In genomic region chr1:975896-976683, GRCh38 we compare ENCODE assay signal across 9 cellular contexts. TPM values are rescaled to one million over a fixed set of nuclear protein-coding genes. Genes with fewer than 3 reads are reported as not detected.
DNase-seq lines count a peak whose midpoint lies in the region; ATAC-seq, FAIRE-seq and TF ChIP-seq lines count a peak whose summit lies in the region.
"Had no signal": no experiment of that assay in that cellular context is flagged by ENCODE, and none has a peak within 500 bp of the region (broad histone marks: within the 10 kb centered on the region; RNA-seq: fewer than 3 reads in every experiment).

No MANE protein-coding gene starts in this region.

- H3K9ac ChIP-seq in endothelial cell of umbilical vein (replicated peaks; ENCODE audit: extremely low read depth, insufficient read depth, low read length), result no peak overlapping the region

- H3K27ac ChIP-seq in endothelial cell of umbilical vein (ENCODE audit: insufficient read depth, low read depth, low read length) (no peak overlapping the region), upper lobe of right lung (no peak overlapping the region)

- POLR2A ChIA-PET in Caco-2 (lab: Charles Lee), result interaction anchor here (0.7 to 0.8 kb wide), 2 partner anchors 9 to 30 kb away, joined by 3 to 4 read pairs; partner anchors contain the start of gene PLEKHN1
- POLR2A ChIA-PET in activated CD4-positive, alpha-beta T cell treated with anti-CD3 and anti-CD28 coated beads, Interleukin-2, amount 10 ng/mL, durations not matched to agents 7 days and 5 days (lab: Charles Lee), result interaction anchor here (0.8 kb wide), 1 partner anchor 197 kb away, joined by 3 read pairs; no protein-coding TSS in a partner anchor
- POLR2A ChIA-PET in endothelial cell of umbilical vein (lab: Charles Lee), result no interaction called here

- ATAC-seq in GM21619 (IDR thresholded peaks at IDR 0.05; ENCODE audit: unreplicated experiment), result peak; percentile 56
- ATAC-seq in upper lobe of right lung, result peak; percentile 75
- no peak for ATAC-seq in GM21390 (IDR thresholded peaks at IDR 0.05; ENCODE audit: unreplicated experiment)

- no peak for TF ChIP-seq POLR2A in endothelial cell of umbilical vein (IDR thresholded peaks at IDR 0.05; ENCODE audit: low read depth, low read length)

- intact Hi-C loops in Caco-2 (cut with micrococcal nuclease; ENCODE audit: unreplicated experiment) (no loop called here), endothelial cell of umbilical vein (cut with micrococcal nuclease) (loop anchor here (1.0 kb wide), 1 partner anchor 72 kb away; no protein-coding TSS in a partner anchor), upper lobe of right lung (cut with DNase I) (no loop called here)

- H3K27me3 Mint-ChIP-seq in Caco-2 (ENCODE audit: insufficient read depth, unreplicated experiment) (no peaks in the 10 kb centered on the region), nephron progenitor cell (ENCODE audit: low read depth, poor library complexity) (peaks cover 54% of the 10 kb centered on the region)
- peaks cover 4% of the 10 kb centered on the region for H3K27me3 Mint-ChIP-seq in activated CD4-positive, alpha-beta T cell treated with anti-CD3 and anti-CD28 coated beads, Interleukin-2, amount 10 ng/mL, durations not matched to agents 7 days and 5 days

- no peak overlapping the region for H3K4me2 ChIP-seq in endothelial cell of umbilical vein (ENCODE audit: insufficient read depth, low read length)

- peaks cover 11% of the 10 kb centered on the region for H3K4me1 Mint-ChIP-seq in Caco-2 (ENCODE audit: low read depth, unreplicated experiment)
- peaks cover 6% of the 10 kb centered on the region for H3K4me1 Mint-ChIP-seq in activated CD4-positive, alpha-beta T cell treated with anti-CD3 and anti-CD28 coated beads, Interleukin-2, amount 10 ng/mL, durations not matched to agents 7 days and 5 days
- peaks cover 12% of the 10 kb centered on the region for H3K4me1 Mint-ChIP-seq in nephron progenitor cell

- H3K36me3 ChIP-seq in Caco-2 (ENCODE audit: control insufficient read depth, insufficient read depth, low read length) (no peaks in the 10 kb centered on the region), endothelial cell of umbilical vein (ENCODE audit: control insufficient read depth in 2 of 2, extremely low read depth in 1 of 2, insufficient read depth in 2 of 2, low read length in 2 of 2) (no peaks in the 10 kb centered on the region), upper lobe of right lung (no peaks in the 10 kb centered on the region)

- H3K4me3 ChIP-seq in Caco-2 (ENCODE audit: low read depth, low read length) (peak overlapping the region; percentile 48), endothelial cell of umbilical vein (replicated peaks in 1 of 3; ENCODE audit: insufficient read depth in 1 of 3, low read depth in 1 of 3, low read length in 3 of 3) (no peak overlapping the region), upper lobe of right lung (peak overlapping the region; percentile 39)

- H3K9me3 Mint-ChIP-seq in Caco-2 (ENCODE audit: unreplicated experiment) (no peaks in the 10 kb centered on the region), nephron progenitor cell (peaks cover 6% of the 10 kb centered on the region)
- peaks cover 4% of the 10 kb centered on the region for H3K9me3 Mint-ChIP-seq in activated CD4-positive, alpha-beta T cell treated with anti-CD3 and anti-CD28 coated beads, Interleukin-2, amount 10 ng/mL, durations not matched to agents 7 days and 5 days

- H3K4me1 ChIP-seq in Caco-2, result peaks cover 5% of the 10 kb centered on the region; the same call in 1 of the 2 replicates
- no peaks in the 10 kb centered on the region for H3K4me1 ChIP-seq in endothelial cell of umbilical vein (ENCODE audit: control insufficient read depth, extremely low read depth, insufficient read depth, low read length)
- H3K4me1 ChIP-seq in upper lobe of right lung, result peaks cover 7% of the 10 kb centered on the region

- no TSS peak for BruUV-seq in Caco-2 (replicated peaks; lab: Mats Ljungman, UMichigan)
- no TSS peak for BruUV-seq in endothelial cell of umbilical vein (replicated peaks; lab: Mats Ljungman, UMichigan)

- H3K27me3 ChIP-seq in Caco-2 (replicated peaks; ENCODE audit: control insufficient read depth, insufficient read depth, low read length), result no peaks in the 10 kb centered on the region
- H3K27me3 ChIP-seq in endothelial cell of umbilical vein (ENCODE audit: control insufficient read depth in 2 of 2, insufficient read depth in 2 of 2, low read length in 2 of 2), result no peaks in the 10 kb centered on the region
- peaks cover 32% of the 10 kb centered on the region for H3K27me3 ChIP-seq in upper lobe of right lung

- no peaks in the 10 kb centered on the region for H4K20me1 ChIP-seq in endothelial cell of umbilical vein (replicated peaks; ENCODE audit: control insufficient read depth, extremely low read depth, insufficient read depth, low read length)

- DNase-seq in Caco-2, result peak; percentile 82 to 87
- peak; percentile 41 for DNase-seq in NCI-H446 treated with DMSO at 0.1 percent for 48 hours (lab: John Stamatoyannopoulos, UW)
- peak; percentile 74 for DNase-seq in activated CD4-positive, alpha-beta T cell treated with anti-CD3 and anti-CD28 coated beads, Interleukin-2, amount 10 ng/mL, durations not matched to agents 7 days and 5 days
- no peak for DNase-seq in endothelial cell of umbilical vein (ENCODE audit: low read depth, low spot score)
- peak; percentile 80 for DNase-seq in nephron progenitor cell
- peak; percentile 84 for DNase-seq in upper lobe of right lung

- H3K9me3 ChIP-seq in Caco-2, result no peaks in the 10 kb centered on the region
- H3K9me3 ChIP-seq in endothelial cell of umbilical vein (replicated peaks; ENCODE audit: control insufficient read depth, insufficient read depth, low read length), result no peaks in the 10 kb centered on the region
- H3K9me3 ChIP-seq in upper lobe of right lung, result no peaks in the 10 kb centered on the region

- peak overlapping the region; percentile 67 for H3K4me3 Mint-ChIP-seq in Caco-2 (ENCODE audit: unreplicated experiment)
- no peak overlapping the region for H3K4me3 Mint-ChIP-seq in activated CD4-positive, alpha-beta T cell treated with anti-CD3 and anti-CD28 coated beads, Interleukin-2, amount 10 ng/mL, durations not matched to agents 7 days and 5 days
- H3K4me3 Mint-ChIP-seq in nephron progenitor cell, result no peak overlapping the region

- H3K9me1 ChIP-seq in endothelial cell of umbilical vein (replicated peaks; ENCODE audit: control insufficient read depth, extremely low read depth, insufficient read depth, low read length), result no peaks in the 10 kb centered on the region

- FAIRE-seq in endothelial cell of umbilical vein (lab: Jason Lieb, UNC), result no peak
- FAIRE-seq: TTC549 had no signal

- no peak overlapping the region for H2AFZ ChIP-seq in endothelial cell of umbilical vein (ENCODE audit: low read depth, low read length)

- H3K36me3 Mint-ChIP-seq in Caco-2 (ENCODE audit: insufficient read depth, unreplicated experiment) (peaks cover 9% of the 10 kb centered on the region), nephron progenitor cell (ENCODE audit: low read depth) (peaks cover 4% of the 10 kb centered on the region)
- peaks cover 3% of the 10 kb centered on the region for H3K36me3 Mint-ChIP-seq in activated CD4-positive, alpha-beta T cell treated with anti-CD3 and anti-CD28 coated beads, Interleukin-2, amount 10 ng/mL, durations not matched to agents 7 days and 5 days (ENCODE audit: low read depth)

- H3K27ac Mint-ChIP-seq in Caco-2 (ENCODE audit: unreplicated experiment), result peak overlapping the region; percentile 4
- H3K27ac Mint-ChIP-seq in activated CD4-positive, alpha-beta T cell treated with anti-CD3 and anti-CD28 coated beads, Interleukin-2, amount 10 ng/mL, durations not matched to agents 7 days and 5 days, result peak overlapping the region; percentile 12
- no peak overlapping the region for H3K27ac Mint-ChIP-seq in nephron progenitor cell

- dilution Hi-C loops in endothelial cell of umbilical vein (cut with MboI; ENCODE audit: extremely low pct_ligation_motif_present, low sequenced_read_pairs), result no loop called here

- TF ChIP-seq CTCF in Caco-2 (IDR thresholded peaks at IDR 0.05; ENCODE audit: insufficient read depth in 1 of 2, low read depth in 1 of 2, low read length in 1 of 2, severe bottlenecking in 1 of 2, unreplicated experiment in 1 of 2) (peak; percentile 45 to 48), endothelial cell of umbilical vein (IDR thresholded peaks at IDR 0.05; ENCODE audit: extremely low read depth in 1 of 2, insufficient read depth in 1 of 2, low read depth in 1 of 2, low read length in 2 of 2) (peak; percentile 17 to 54), nephron progenitor cell (IDR thresholded peaks at IDR 0.05) (peak; percentile 55), upper lobe of right lung (IDR thresholded peaks at IDR 0.05) (peak; percentile 54)

- no peaks in the 10 kb centered on the region for H3K79me2 ChIP-seq in endothelial cell of umbilical vein (ENCODE audit: control insufficient read depth, insufficient read depth, low read length)

- CTCF ChIA-PET in Caco-2 (lab: Charles Lee), result interaction anchor here (0.5 to 1.5 kb wide), 3 partner anchors 9 to 62 kb away, joined by 3 to 8 read pairs (median 5); partner anchors contain the start of gene PLEKHN1
- CTCF ChIA-PET in activated CD4-positive, alpha-beta T cell treated with anti-CD3 and anti-CD28 coated beads, Interleukin-2, amount 10 ng/mL, durations not matched to agents 7 days and 5 days (lab: Charles Lee), result interaction anchor here (0.7 to 1.7 kb wide), 10 partner anchors 8 to 121 kb away, joined by 3 to 5 read pairs (median 4); partner anchors contain the start of genes HES4 and NOC2L
- CTCF ChIA-PET in endothelial cell of umbilical vein (lab: Charles Lee), result interaction anchor here (0.7 to 1.5 kb wide), 6 partner anchors 9 to 316 kb away, joined by 3 to 5 read pairs (median 4); partner anchors contain the start of gene PLEKHN1

RNA-seq across cellular contexts. Expression of gene PERM1, which starts 5.8 kb away (rescaled TPM):
- total RNA-seq in Caco-2 (2022) (0.18 and 0.65 TPM in 2 replicates), endothelial cell of umbilical vein (not detected in 2 replicates), upper lobe of right lung (0.35 TPM)
- not detected for total RNA-seq in activated CD4-positive, alpha-beta T cell treated with anti-CD3 and anti-CD28 coated beads, Interleukin-2, amount 10 ng/mL, durations not matched to agents 7 days and 5 days
- polyA plus RNA-seq in endothelial cell of umbilical vein, result not detected in 2 replicates
- polyA plus RNA-seq in endothelial cell of umbilical vein (2011; cell fraction: cytosol; rRNA removed), result not detected in 2 replicates
- not detected in 2 replicates for polyA plus RNA-seq in endothelial cell of umbilical vein (2011; cell fraction: nucleus; rRNA removed)
- 0.46 and 0.52 TPM in 2 replicates for polyA plus RNA-seq in endothelial cell of umbilical vein (2012)
- polyA minus RNA-seq in endothelial cell of umbilical vein, result 0.13 TPM in 1 of 2 replicates, not detected in the other
- polyA minus RNA-seq in endothelial cell of umbilical vein (2011; cell fraction: cytosol; rRNA and poly(A)+ RNA removed), result not detected
- not detected in 2 replicates for polyA minus RNA-seq in endothelial cell of umbilical vein (2011; cell fraction: nucleus; rRNA and poly(A)+ RNA removed)

RNA-seq across cellular contexts. Expression of gene PLEKHN1, which starts 9.8 kb away (rescaled TPM):
- total RNA-seq in Caco-2 (2022) (3.1 and 4.0 TPM in 2 replicates), endothelial cell of umbilical vein (0.48 and 0.88 TPM in 2 replicates), upper lobe of right lung (2.1 TPM)
- 1 to 10 TPM; 3.2 TPM for total RNA-seq in activated CD4-positive, alpha-beta T cell treated with anti-CD3 and anti-CD28 coated beads, Interleukin-2, amount 10 ng/mL, durations not matched to agents 7 days and 5 days
- polyA plus RNA-seq in endothelial cell of umbilical vein, result 0.29 and 0.35 TPM in 2 replicates
- 0.13 and 0.14 TPM in 2 replicates for polyA plus RNA-seq in endothelial cell of umbilical vein (2011; cell fraction: cytosol; rRNA removed)
- 1.0 and 1.3 TPM in 2 replicates for polyA plus RNA-seq in endothelial cell of umbilical vein (2011; cell fraction: nucleus; rRNA removed)
- 0.72 and 1.6 TPM in 2 replicates for polyA plus RNA-seq in endothelial cell of umbilical vein (2012)
- polyA minus RNA-seq in endothelial cell of umbilical vein, result 0.27 TPM in 1 of 2 replicates, not detected in the other
- 0.51 TPM for polyA minus RNA-seq in endothelial cell of umbilical vein (2011; cell fraction: cytosol; rRNA and poly(A)+ RNA removed)
- 0.48 TPM in 1 of 2 replicates, not detected in the other for polyA minus RNA-seq in endothelial cell of umbilical vein (2011; cell fraction: nucleus; rRNA and poly(A)+ RNA removed)

RNA-seq across cellular contexts. Expression of gene KLHL17, which starts 15.7 kb away (rescaled TPM):
- total RNA-seq in Caco-2 (2022) (33.1 and 34.4 TPM in 2 replicates), endothelial cell of umbilical vein (28.6 and 30.1 TPM in 2 replicates), upper lobe of right lung (17.0 TPM)
- 10 to 100 TPM; 23.6 to 27.1 TPM for total RNA-seq in activated CD4-positive, alpha-beta T cell treated with anti-CD3 and anti-CD28 coated beads, Interleukin-2, amount 10 ng/mL, durations not matched to agents 7 days and 5 days
- polyA plus RNA-seq in endothelial cell of umbilical vein, result 27.0 and 39.9 TPM in 2 replicates
- 4.6 and 7.5 TPM in 2 replicates for polyA plus RNA-seq in endothelial cell of umbilical vein (2011; cell fraction: cytosol; rRNA removed)
- polyA plus RNA-seq in endothelial cell of umbilical vein (2011; cell fraction: nucleus; rRNA removed), result 234 and 278 TPM in 2 replicates
- 13.4 and 19.9 TPM in 2 replicates for polyA plus RNA-seq in endothelial cell of umbilical vein (2012)
- 5.7 and 14.3 TPM in 2 replicates for polyA minus RNA-seq in endothelial cell of umbilical vein
- polyA minus RNA-seq in endothelial cell of umbilical vein (2011; cell fraction: cytosol; rRNA and poly(A)+ RNA removed), result 7.4 TPM
- polyA minus RNA-seq in endothelial cell of umbilical vein (2011; cell fraction: nucleus; rRNA and poly(A)+ RNA removed), result 21.7 and 35.5 TPM in 2 replicates

RNA-seq across cellular contexts. Expression of gene NOC2L, which starts 17.0 kb away (rescaled TPM):
- total RNA-seq in Caco-2 (2022) (93.4 and 94.1 TPM in 2 replicates), endothelial cell of umbilical vein (87.9 and 88.6 TPM in 2 replicates), upper lobe of right lung (54.5 TPM)
- total RNA-seq in activated CD4-positive, alpha-beta T cell treated with anti-CD3 and anti-CD28 coated beads, Interleukin-2, amount 10 ng/mL, durations not matched to agents 7 days and 5 days, result 10 to 100 TPM; 60.5 to 71.8 TPM
- polyA plus RNA-seq in endothelial cell of umbilical vein, result 50.7 and 55.3 TPM in 2 replicates
- 46.6 and 47.6 TPM in 2 replicates for polyA plus RNA-seq in endothelial cell of umbilical vein (2011; cell fraction: cytosol; rRNA removed)
- 70.2 and 76.7 TPM in 2 replicates for polyA plus RNA-seq in endothelial cell of umbilical vein (2011; cell fraction: nucleus; rRNA removed)
- polyA plus RNA-seq in endothelial cell of umbilical vein (2012), result 51.8 and 64.1 TPM in 2 replicates
- 44.7 and 56.9 TPM in 2 replicates for polyA minus RNA-seq in endothelial cell of umbilical vein
- polyA minus RNA-seq in endothelial cell of umbilical vein (2011; cell fraction: cytosol; rRNA and poly(A)+ RNA removed), result 112 TPM
- polyA minus RNA-seq in endothelial cell of umbilical vein (2011; cell fraction: nucleus; rRNA and poly(A)+ RNA removed), result 16.9 and 22.7 TPM in 2 replicates

RNA-seq across cellular contexts. Expression of gene HES4, which starts 23.8 kb away (rescaled TPM):
- total RNA-seq in Caco-2 (2022) (45.5 and 53.8 TPM in 2 replicates), endothelial cell of umbilical vein (32.0 and 37.6 TPM in 2 replicates), upper lobe of right lung (26.8 TPM)
- under 1 TPM; 0.42 to 0.46 TPM for total RNA-seq in activated CD4-positive, alpha-beta T cell treated with anti-CD3 and anti-CD28 coated beads, Interleukin-2, amount 10 ng/mL, durations not matched to agents 7 days and 5 days
- polyA plus RNA-seq in endothelial cell of umbilical vein, result 30.5 and 50.6 TPM in 2 replicates
- 6.8 and 11.8 TPM in 2 replicates for polyA plus RNA-seq in endothelial cell of umbilical vein (2011; cell fraction: cytosol; rRNA removed)
- 54.2 and 66.1 TPM in 2 replicates for polyA plus RNA-seq in endothelial cell of umbilical vein (2011; cell fraction: nucleus; rRNA removed)
- polyA plus RNA-seq in endothelial cell of umbilical vein (2012), result 3.1 and 11.3 TPM in 2 replicates
- polyA minus RNA-seq in endothelial cell of umbilical vein, result 2.1 and 2.5 TPM in 2 replicates
- polyA minus RNA-seq in endothelial cell of umbilical vein (2011; cell fraction: cytosol; rRNA and poly(A)+ RNA removed), result 26.1 TPM
- polyA minus RNA-seq in endothelial cell of umbilical vein (2011; cell fraction: nucleus; rRNA and poly(A)+ RNA removed), result 9.2 and 33.1 TPM in 2 replicates

Comparison
In these comparisons a context has a peak if more than half of its experiments do, and no peak if none do; other contexts are left out.
1. H3K4me3 ChIP-seq: peak in Caco-2 (single experiment) and upper lobe of right lung (single experiment); none in endothelial cell of umbilical vein (0 of 3).
2. Peak in every context shown above with its lines, with median percentiles within 50 percentile points of each other: CTCF ChIP-seq.